Comparison of ENCODE assay signal across 9 cellular contexts in the genomic region with DNA sequence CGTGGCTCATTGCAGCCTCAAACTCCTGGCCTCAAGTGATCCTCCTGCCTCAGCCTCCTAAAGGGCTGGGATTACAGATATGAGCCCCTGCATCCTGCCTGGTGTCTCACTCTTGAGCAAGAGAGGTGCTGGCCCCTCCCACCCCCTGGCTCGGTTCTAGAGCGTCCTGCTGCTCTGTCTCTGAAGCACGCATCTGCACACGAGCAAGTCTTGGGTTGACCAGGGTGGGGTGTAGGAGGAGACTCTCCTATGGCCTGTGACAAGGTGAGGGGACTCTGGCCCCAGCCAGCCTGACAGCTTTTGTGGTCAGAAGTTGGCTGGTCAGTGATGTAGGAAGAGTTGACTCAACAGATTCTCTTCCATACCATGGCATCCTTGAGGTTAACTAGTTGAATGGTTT.
"Had no signal": no experiment of that assay in that cellular context is flagged by ENCODE, and none has a peak within 500 bp of the region (broad histone marks: within the 10 kb centered on the region; RNA-seq: fewer than 3 reads in every experiment).

No MANE protein-coding gene starts in this region.

- H3K27ac Mint-ChIP-seq: activated T-cell treated with anti-CD3 and anti-CD28 coated beads, Interleukin-2, amount 50 U/mL, for 24 hours; dendritic cell treated with granulocyte-macrophage colony-stimulating factor and Interleukin-4, amounts not matched to agents 40 ng/mL and 50 ng/mL, for 4 days had no signal

- H3K27me3 Mint-ChIP-seq: activated T-cell treated with anti-CD3 and anti-CD28 coated beads, Interleukin-2, amount 50 U/mL, for 24 hours had no signal

- H3K4me1 ChIP-seq: adrenal gland, gastrocnemius medialis, left ventricle myocardium inferior, neural progenitor cell, stomach had no signal

- DNase-seq: gastrocnemius medialis, left ventricle myocardium inferior had no signal

- H3K9me3 Mint-ChIP-seq: activated T-cell treated with anti-CD3 and anti-CD28 coated beads, Interleukin-2, amount 50 U/mL, for 24 hours; dendritic cell treated with granulocyte-macrophage colony-stimulating factor and Interleukin-4, amounts not matched to agents 40 ng/mL and 50 ng/mL, for 4 days had no signal

- H3K27ac ChIP-seq: adrenal gland, gastrocnemius medialis, left ventricle myocardium inferior, neural progenitor cell, pancreas, stomach had no signal

- H3K4me3 ChIP-seq: adrenal gland, gastrocnemius medialis, left ventricle myocardium inferior, neural progenitor cell, pancreas, stomach had no signal

- H3K27me3 ChIP-seq: adrenal gland, gastrocnemius medialis, neural progenitor cell, pancreas had no signal

- H3K36me3 Mint-ChIP-seq: neural progenitor cell had no signal

- H3K9ac ChIP-seq: neural progenitor cell had no signal

- ATAC-seq: gastrocnemius medialis, sciatic nerve had no signal

- H3K36me3 ChIP-seq: adrenal gland, gastrocnemius medialis, left ventricle myocardium inferior, neural progenitor cell, pancreas, stomach had no signal

- H3K4me3 Mint-ChIP-seq: activated T-cell treated with anti-CD3 and anti-CD28 coated beads, Interleukin-2, amount 50 U/mL, for 24 hours; dendritic cell treated with granulocyte-macrophage colony-stimulating factor and Interleukin-4, amounts not matched to agents 40 ng/mL and 50 ng/mL, for 4 days; neural progenitor cell had no signal

- H3K9me3 ChIP-seq: adrenal gland, gastrocnemius medialis, pancreas had no signal
